ENCODE assay signal across 17 cellular contexts in the genomic region with DNA sequence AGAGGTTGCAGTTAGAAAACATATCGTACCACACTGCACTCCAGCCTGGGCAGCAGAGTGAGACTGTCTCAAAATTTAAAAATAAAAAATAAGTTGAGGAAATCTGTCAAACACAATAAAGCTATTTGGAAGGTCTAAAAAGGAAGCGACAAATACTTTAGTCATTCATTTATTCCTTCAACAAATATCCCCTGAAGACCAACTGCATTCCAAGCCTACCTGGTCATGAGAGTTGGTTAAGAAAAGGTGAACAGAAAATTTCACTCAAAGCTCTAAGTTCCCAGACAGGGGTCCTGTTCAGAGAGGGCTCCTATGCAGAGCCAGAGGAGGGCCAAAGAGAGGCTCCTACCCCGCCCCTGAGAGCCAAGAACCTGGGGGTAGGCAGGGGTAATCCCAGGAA. TPM values are rescaled to one million over a fixed set of nuclear protein-coding genes. Genes with fewer than 3 reads are reported as not detected.
DNase-seq lines count a peak whose midpoint lies in the region; FAIRE-seq and TF ChIP-seq lines count a peak whose summit lies in the region.
"Had no signal": no experiment of that assay in that cellular context is flagged by ENCODE, and none has a peak within 500 bp of the region (broad histone marks: within the 10 kb centered on the region; RNA-seq: fewer than 3 reads in every experiment).

No MANE protein-coding gene starts in this region.

- H3K36me3 ChIP-seq in GM23248 (ENCODE audit: low read depth), result no peaks in the 10 kb centered on the region
- H3K36me3 ChIP-seq in endothelial cell of umbilical vein (ENCODE audit: control insufficient read depth in 2 of 2, extremely low read depth in 1 of 2, insufficient read depth in 2 of 2, low read length in 2 of 2), result peaks cover 0 to 2% of the 10 kb centered on the region in 2 experiments
- H3K36me3 ChIP-seq in small intestine (ENCODE audit: control insufficient read depth in 2 of 2, insufficient read depth in 2 of 2, low read length in 2 of 2), result peaks cover 4 to 22% of the 10 kb centered on the region in 2 donors
- H3K36me3 ChIP-seq: SJSA1 had no signal

- no peaks in the 10 kb centered on the region for H3K79me2 ChIP-seq in GM23248 (ENCODE audit: insufficient read depth)
- H3K79me2 ChIP-seq in endothelial cell of umbilical vein (ENCODE audit: control insufficient read depth, insufficient read depth, low read length), result no peaks in the 10 kb centered on the region

- peaks cover 5% of the 10 kb centered on the region for H3K36me3 Mint-ChIP-seq in progenitor cell of endocrine pancreas (ENCODE audit: insufficient read depth)

- FAIRE-seq in endothelial cell of umbilical vein (lab: Jason Lieb, UNC), result peak; percentile 33
- FAIRE-seq in small intestine (lab: Jason Lieb, UNC), result no peak
- FAIRE-seq: K562 had no signal

- intact Hi-C loops in endothelial cell of umbilical vein (cut with micrococcal nuclease), result no loop called here

- H2AFZ ChIP-seq in GM23248 (no peak overlapping the region), endothelial cell of umbilical vein (ENCODE audit: low read depth, low read length) (no peak overlapping the region)

- H3K4me2 ChIP-seq in GM23248 (ENCODE audit: unreplicated experiment), result no peak overlapping the region
- H3K4me2 ChIP-seq in endothelial cell of umbilical vein (ENCODE audit: insufficient read depth, low read length), result no peak overlapping the region
- H3K4me2 ChIP-seq: BLaER1 treated with 17β-estradiol and CSF1 and Interleukin-3, amounts not matched to agents 10 nM and 100 nM had no signal

- peaks cover 8% of the 10 kb centered on the region; the same call in 1 of the 2 replicates for H3K4me1 ChIP-seq in GM23248 (ENCODE audit: insufficient read depth)
- H3K4me1 ChIP-seq in endothelial cell of umbilical vein (ENCODE audit: control insufficient read depth, extremely low read depth, insufficient read depth, low read length), result peaks cover 12% of the 10 kb centered on the region
- no peaks in the 10 kb centered on the region for H3K4me1 ChIP-seq in small intestine (ENCODE audit: control insufficient read depth in 2 of 2, insufficient read depth in 1 of 2, low read depth in 1 of 2, low read length in 1 of 2)
- H3K4me1 ChIP-seq: SJSA1 had no signal

- H3K9me1 ChIP-seq in endothelial cell of umbilical vein (replicated peaks; ENCODE audit: control insufficient read depth, extremely low read depth, insufficient read depth, low read length), result no peaks in the 10 kb centered on the region

- H3K27ac ChIP-seq in GM23248 (no peak overlapping the region), endothelial cell of umbilical vein (ENCODE audit: insufficient read depth, low read depth, low read length) (no peak overlapping the region), small intestine (ENCODE audit: low read depth in 1 of 2, low read length in 1 of 2) (no peak overlapping the region)
- H3K27ac ChIP-seq: BLaER1 treated with 17β-estradiol and CSF1 and Interleukin-3, amounts not matched to agents 10 nM and 100 nM; SJSA1 had no signal

- POLR2A ChIA-PET in endothelial cell of umbilical vein (lab: Charles Lee), result interaction anchor here (0.6 kb wide), 1 partner anchor 8 kb away, joined by 5 read pairs; no protein-coding TSS in a partner anchor

- H3K4me3 ChIP-seq in GM23248, result no peak overlapping the region
- H3K4me3 ChIP-seq in endothelial cell of umbilical vein (replicated peaks in 1 of 3; ENCODE audit: insufficient read depth in 1 of 3, low read depth in 1 of 3, low read length in 3 of 3), result no peak overlapping the region
- H3K4me3 ChIP-seq in small intestine (ENCODE audit: low read depth in 1 of 2, low read length in 2 of 2), result no peak overlapping the region
- H3K4me3 ChIP-seq: BLaER1 treated with 17β-estradiol and CSF1 and Interleukin-3, amounts not matched to agents 10 nM and 100 nM; K562; SJSA1 had no signal

- H3K27me3 ChIP-seq in GM23248 (replicated peaks; ENCODE audit: insufficient read depth), result no peaks in the 10 kb centered on the region
- no peaks in the 10 kb centered on the region for H3K27me3 ChIP-seq in endothelial cell of umbilical vein (ENCODE audit: control insufficient read depth in 2 of 2, insufficient read depth in 2 of 2, low read length in 2 of 2)
- H3K27me3 ChIP-seq in small intestine (ENCODE audit: control insufficient read depth in 2 of 2, insufficient read depth in 2 of 2, low read length in 2 of 2), result no peaks in the 10 kb centered on the region
- H3K27me3 ChIP-seq: BLaER1 treated with 17β-estradiol and CSF1 and Interleukin-3, amounts not matched to agents 10 nM and 100 nM; SJSA1 had no signal

- TF ChIP-seq CTCF in endothelial cell of umbilical vein (IDR thresholded peaks at IDR 0.05; ENCODE audit: extremely low read depth in 1 of 2, insufficient read depth in 1 of 2, low read depth in 1 of 2, low read length in 2 of 2), result no peak
- no peak for TF ChIP-seq CTCF in progenitor cell of endocrine pancreas (IDR thresholded peaks at IDR 0.05; ENCODE audit: unreplicated experiment)

- dilution Hi-C loops in endothelial cell of umbilical vein (cut with MboI; ENCODE audit: extremely low pct_ligation_motif_present, low sequenced_read_pairs), result no loop called here

- DNase-seq in GM23248, result peak; percentile 4
- peak; percentile 4 for DNase-seq in M059J (ENCODE audit: low read depth)
- peak; percentile 12 for DNase-seq in endothelial cell of umbilical vein (ENCODE audit: low read depth, low spot score)
- DNase-seq in progenitor cell of endocrine pancreas (ENCODE audit: low spot score, unreplicated experiment), result no peak
- DNase-seq in HCEC 1CT, result no peak
- no peak for DNase-seq in small intestine
- DNase-seq in NCI-H2081 treated with DMSO at 0.1 percent for 48 hours (lab: John Stamatoyannopoulos, UW), result no peak
- DNase-seq: CD8-positive, alpha-beta memory T cell; DMS79; GOT3; NCI-H1417; NCI-H187 treated with DMSO at 0.1 percent for 48 hours; NCI-H345; NCI-H524 treated with DMSO at 0.1 percent for 48 hours had no signal

- CTCF ChIA-PET in endothelial cell of umbilical vein (lab: Charles Lee), result interaction anchor here (1.2 to 1.5 kb wide), 2 partner anchors 8 to 29 kb away, joined by 3 to 5 read pairs; no protein-coding TSS in a partner anchor

- H3K4me3 Mint-ChIP-seq in progenitor cell of endocrine pancreas (ENCODE audit: low read depth), result no peak overlapping the region
- H3K4me3 Mint-ChIP-seq: CD8-positive, alpha-beta memory T cell had no signal

- H4K20me1 ChIP-seq in GM23248 (ENCODE audit: insufficient read depth) (no peaks in the 10 kb centered on the region), endothelial cell of umbilical vein (replicated peaks; ENCODE audit: control insufficient read depth, extremely low read depth, insufficient read depth, low read length) (no peaks in the 10 kb centered on the region)
- H4K20me1 ChIP-seq: BLaER1 treated with 17β-estradiol and CSF1 and Interleukin-3, amounts not matched to agents 10 nM and 100 nM had no signal

- H3K9me3 Mint-ChIP-seq in progenitor cell of endocrine pancreas (ENCODE audit: low read depth), result no peaks in the 10 kb centered on the region
- H3K9me3 Mint-ChIP-seq: CD8-positive, alpha-beta memory T cell had no signal

- TF ChIP-seq POLR2A in endothelial cell of umbilical vein (IDR thresholded peaks at IDR 0.05; ENCODE audit: low read depth, low read length), result no peak

- no peak overlapping the region for H3K9ac ChIP-seq in GM23248
- H3K9ac ChIP-seq in endothelial cell of umbilical vein (replicated peaks; ENCODE audit: extremely low read depth, insufficient read depth, low read length), result no peak overlapping the region
- H3K9ac ChIP-seq: BLaER1 treated with 17β-estradiol and CSF1 and Interleukin-3, amounts not matched to agents 10 nM and 100 nM had no signal

- no TSS peak for BruUV-seq in endothelial cell of umbilical vein (replicated peaks; lab: Mats Ljungman, UMichigan)

- in situ Hi-C loops in GM23248 (cut with MboI), result no loop called here

- H3F3A ChIP-seq in GM23248 (ENCODE audit: insufficient read depth), result no peaks in the 10 kb centered on the region

- H3K4me1 Mint-ChIP-seq in progenitor cell of endocrine pancreas (ENCODE audit: low read depth), result no peaks in the 10 kb centered on the region

- 98% methylated on average over 3 of the region's 3 CpGs for WGBS in GM23248 (ENCODE audit: low coverage in 1 of 2, low lambda C conversion rate in 2 of 2, missing lambda C conversion rate in 2 of 2), 2 experiments
- WGBS in small intestine, 3 donors, result 97 to 100% (median 97%) methylated on average over 3 of the region's 3 CpGs

- no peaks in the 10 kb centered on the region for H3K27me3 Mint-ChIP-seq in progenitor cell of endocrine pancreas
- H3K27me3 Mint-ChIP-seq: CD8-positive, alpha-beta memory T cell had no signal

- H3K9me3 ChIP-seq in GM23248 (ENCODE audit: low read depth) (no peaks in the 10 kb centered on the region), endothelial cell of umbilical vein (replicated peaks; ENCODE audit: control insufficient read depth, insufficient read depth, low read length) (no peaks in the 10 kb centered on the region), small intestine (ENCODE audit: control insufficient read depth, low read depth) (no peaks in the 10 kb centered on the region)
- H3K9me3 ChIP-seq: BLaER1 treated with 17β-estradiol and CSF1 and Interleukin-3, amounts not matched to agents 10 nM and 100 nM; SJSA1 had no signal

- H3K9me2 ChIP-seq in GM23248 (ENCODE audit: insufficient read depth), result no peaks in the 10 kb centered on the region

- H3K27ac Mint-ChIP-seq in progenitor cell of endocrine pancreas, result peak overlapping the region; percentile 45

RNA-seq across cellular contexts. Expression of a gene that starts 15.4 kb away (rescaled TPM):
- total RNA-seq in GM23248 (2014; rRNA removed; shearing (Covaris generic)), result 26.8 and 29.3 TPM in 2 replicates
- polyA plus RNA-seq in GM23248 (2016; fragmentation: Nextera tagmentation; extraction: Ambion mirVana) (11.8 and 12.2 TPM in 2 replicates), endothelial cell of umbilical vein (8.6 and 10.5 TPM in 2 replicates), small intestine (10 to 100 TPM in 2 of 3 donors, 1 to 10 TPM in 1; 8.9 to 20.0 (median 11.0) TPM)
- total RNA-seq in M059J (2014; rRNA removed; shearing (Covaris generic)), result 20.4 and 23.5 TPM in 2 replicates
- total RNA-seq in endothelial cell of umbilical vein (62.8 and 69.9 TPM in 2 replicates), progenitor cell of endocrine pancreas (30.0 and 34.5 TPM in 2 replicates)
- 11.2 and 11.3 TPM in 2 replicates for polyA plus RNA-seq in endothelial cell of umbilical vein (2011; cell fraction: cytosol; rRNA removed)
- polyA plus RNA-seq in endothelial cell of umbilical vein (2011; cell fraction: nucleus; rRNA removed), result 8.6 and 9.3 TPM in 2 replicates
- 24.2 and 36.3 TPM in 2 replicates for polyA plus RNA-seq in endothelial cell of umbilical vein (2012)
- 31.1 and 32.1 TPM in 2 replicates for polyA minus RNA-seq in endothelial cell of umbilical vein
- polyA minus RNA-seq in endothelial cell of umbilical vein (2011; cell fraction: cytosol; rRNA and poly(A)+ RNA removed), result 34.5 TPM
- 6.6 and 10.3 TPM in 2 replicates for polyA minus RNA-seq in endothelial cell of umbilical vein (2011; cell fraction: nucleus; rRNA and poly(A)+ RNA removed)

RNA-seq across cellular contexts. Expression of a gene that starts 35.6 kb away (rescaled TPM):
- 22.0 and 26.2 TPM in 2 replicates for total RNA-seq in GM23248 (2014; rRNA removed; shearing (Covaris generic))
- 20.3 and 21.0 TPM in 2 replicates for polyA plus RNA-seq in GM23248 (2016; fragmentation: Nextera tagmentation; extraction: Ambion mirVana)
- total RNA-seq in M059J (2014; rRNA removed; shearing (Covaris generic)), result 14.5 and 28.2 TPM in 2 replicates
- total RNA-seq in endothelial cell of umbilical vein, result 7.9 and 8.4 TPM in 2 replicates
- 8.6 and 11.0 TPM in 2 replicates for polyA plus RNA-seq in endothelial cell of umbilical vein
- 15.4 and 16.2 TPM in 2 replicates for polyA plus RNA-seq in endothelial cell of umbilical vein (2011; cell fraction: cytosol; rRNA removed)
- 15.3 and 16.9 TPM in 2 replicates for polyA plus RNA-seq in endothelial cell of umbilical vein (2011; cell fraction: nucleus; rRNA removed)
- 13.8 and 13.9 TPM in 2 replicates for polyA plus RNA-seq in endothelial cell of umbilical vein (2012)
- 7.9 and 10.5 TPM in 2 replicates for polyA minus RNA-seq in endothelial cell of umbilical vein
- 5.0 TPM for polyA minus RNA-seq in endothelial cell of umbilical vein (2011; cell fraction: cytosol; rRNA and poly(A)+ RNA removed)
- polyA minus RNA-seq in endothelial cell of umbilical vein (2011; cell fraction: nucleus; rRNA and poly(A)+ RNA removed), result 2.3 and 5.0 TPM in 2 replicates
- 14.2 and 17.1 TPM in 2 replicates for total RNA-seq in progenitor cell of endocrine pancreas
- 100 to 1,000 TPM in 1 of 3 donors, 10 to 100 TPM in 2; 56.1 to 150 (median 96.7) TPM for polyA plus RNA-seq in small intestine

RNA-seq across cellular contexts. Expression of a gene that starts 55.5 kb away (rescaled TPM):
- total RNA-seq in GM23248 (2014; rRNA removed; shearing (Covaris generic)), result 80.8 and 102 TPM in 2 replicates
- polyA plus RNA-seq in GM23248 (2016; fragmentation: Nextera tagmentation; extraction: Ambion mirVana), result 48.4 and 59.7 TPM in 2 replicates
- total RNA-seq in M059J (2014; rRNA removed; shearing (Covaris generic)), result 88.4 and 94.3 TPM in 2 replicates
- 77.2 and 85.5 TPM in 2 replicates for total RNA-seq in endothelial cell of umbilical vein
- 58.2 and 59.7 TPM in 2 replicates for polyA plus RNA-seq in endothelial cell of umbilical vein
- 56.6 and 58.1 TPM in 2 replicates for polyA plus RNA-seq in endothelial cell of umbilical vein (2011; cell fraction: cytosol; rRNA removed)
- polyA plus RNA-seq in endothelial cell of umbilical vein (2011; cell fraction: nucleus; rRNA removed), result 123 and 128 TPM in 2 replicates
- polyA plus RNA-seq in endothelial cell of umbilical vein (2012), result 45.6 and 51.9 TPM in 2 replicates
- polyA minus RNA-seq in endothelial cell of umbilical vein, result 101 and 124 TPM in 2 replicates
- 107 TPM for polyA minus RNA-seq in endothelial cell of umbilical vein (2011; cell fraction: cytosol; rRNA and poly(A)+ RNA removed)
- polyA minus RNA-seq in endothelial cell of umbilical vein (2011; cell fraction: nucleus; rRNA and poly(A)+ RNA removed), result 73.9 and 106 TPM in 2 replicates
- total RNA-seq in progenitor cell of endocrine pancreas, result 105 and 121 TPM in 2 replicates
- polyA plus RNA-seq in small intestine, result 10 to 100 TPM; 42.7 to 48.4 (median 46.1) TPM

Comparison
In these comparisons a context has a peak if more than half of its experiments do, and no peak if none do; other contexts are left out.
1. DNase-seq: peak in GM23248 (single experiment), M059J (single experiment) and endothelial cell of umbilical vein (single experiment); none in progenitor cell of endocrine pancreas (single experiment), HCEC 1CT (single experiment), small intestine (single experiment) and NCI-H2081 treated with DMSO at 0.1 percent for 48 hours (single experiment).